8 cellular contexts compared by ENCODE assay signal in the genomic region with DNA sequence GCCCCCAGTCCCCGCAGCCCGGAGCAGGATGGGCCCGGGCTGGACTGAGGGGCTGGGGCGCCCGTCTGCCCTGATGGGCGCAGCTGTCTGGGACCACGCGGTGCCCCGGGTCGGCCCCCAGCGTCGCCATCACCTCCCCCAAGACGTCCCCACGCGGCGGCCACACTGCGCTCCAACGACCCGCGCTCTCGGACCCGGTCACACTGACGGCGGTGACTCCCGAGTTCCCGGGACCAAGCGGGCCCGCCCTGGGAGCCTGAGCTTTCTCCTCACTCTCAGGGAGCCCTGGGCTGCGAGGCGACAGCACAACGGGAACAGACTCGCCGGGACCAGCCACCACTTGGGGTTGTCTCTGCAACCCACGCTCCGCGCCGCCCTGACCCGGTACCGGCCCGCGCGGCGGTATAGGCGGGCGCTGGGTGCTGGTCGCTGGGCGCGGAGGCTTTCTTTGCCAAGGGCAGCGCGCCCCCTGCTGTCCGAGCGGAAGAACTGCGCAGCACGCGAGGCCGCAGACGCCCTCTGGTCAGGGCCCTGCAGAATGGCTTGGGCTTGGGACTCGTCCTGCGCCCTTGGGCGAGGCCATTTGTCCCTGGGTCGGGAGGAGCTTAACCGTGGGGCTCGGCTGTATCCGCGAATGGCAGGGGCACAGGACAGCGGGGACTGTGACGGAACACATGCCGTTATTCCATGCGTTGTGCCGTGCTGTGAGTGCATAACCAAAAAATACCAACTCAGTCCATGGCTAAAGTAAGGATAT. TPM values are rescaled to one million over a fixed set of nuclear protein-coding genes. Genes with fewer than 3 reads are reported as not detected.
DNase-seq lines count a peak whose midpoint lies in the region; FAIRE-seq and TF ChIP-seq lines count a peak whose summit lies in the region.

No MANE protein-coding gene starts in this region.

- TF ChIP-seq CTCF in GM10248 (IDR thresholded peaks at IDR 0.05; ENCODE audit: control extremely low read depth, extremely low read depth, low read depth, missing control alignments) = peak; percentile 99
- peak; percentile 51 for TF ChIP-seq CTCF in astrocyte (IDR thresholded peaks at IDR 0.05; ENCODE audit: insufficient read depth, low read depth, low read length)

- DNase-seq in GM10248 (ENCODE audit: extremely low spot score) (peak; percentile 86), HCEC 1CT (peak; percentile 74), NAMALWA (ENCODE audit: low spot score) (peak; percentile 73), T-helper 22 cell (ENCODE audit: low read depth) (peak; percentile 34), astrocyte (ENCODE audit: low read depth) (peak; percentile 40), hepatic stellate cell (ENCODE audit: low spot score) (peak; percentile 77), urothelium cell line (ENCODE audit: low spot score) (peak; percentile 94)

- H3K4me1 ChIP-seq in astrocyte (ENCODE audit: insufficient read depth, low read length) = peaks cover 9% of the 10 kb centered on the region
- no peaks in the 10 kb centered on the region for H3K4me1 ChIP-seq in rectal smooth muscle tissue (ENCODE audit: control insufficient read depth, insufficient read depth, low read length)

- H3K4me3 ChIP-seq in astrocyte (ENCODE audit: insufficient read depth, low read depth, low read length) (peak overlapping the region; percentile 63), rectal smooth muscle tissue (ENCODE audit: low read length) (peak overlapping the region; percentile 71)

- peaks cover 24% of the 10 kb centered on the region for H3K27me3 Mint-ChIP-seq in astrocyte (ENCODE audit: low read depth, unreplicated experiment)

- peak overlapping the region; percentile 54 for H3K4me3 Mint-ChIP-seq in astrocyte (ENCODE audit: unreplicated experiment)

- POLR2A ChIA-PET in GM10248 (lab: Yijun Ruan, JAX) = no interaction called here

- no peak overlapping the region for H3K27ac Mint-ChIP-seq in astrocyte (ENCODE audit: unreplicated experiment)

- peak overlapping the region; percentile 97 for H3K4me2 ChIP-seq in astrocyte (ENCODE audit: low read length)

- H4K20me1 ChIP-seq in astrocyte (ENCODE audit: insufficient read depth, low read length) = no peaks in the 10 kb centered on the region

- FAIRE-seq in astrocyte (lab: Jason Lieb, UNC) (no peak), urothelium cell line (lab: Jason Lieb, UNC) (peak; percentile 95)

- H3K27me3 ChIP-seq in astrocyte (ENCODE audit: insufficient read depth, low read length) (no peaks in the 10 kb centered on the region), rectal smooth muscle tissue (ENCODE audit: control insufficient read depth, insufficient read depth, low read length) (no peaks in the 10 kb centered on the region)

- H3K79me2 ChIP-seq in astrocyte (ENCODE audit: insufficient read depth, low read length) = no peaks in the 10 kb centered on the region

- peak overlapping the region; percentile 94 for H2AFZ ChIP-seq in astrocyte (ENCODE audit: low read depth, low read length)

- CTCF ChIA-PET in GM10248 (lab: Yijun Ruan, JAX) = interaction anchor here (0.6 to 6.6 kb wide), 26 partner anchors 9 to 728 kb away, joined by 3 to 91 read pairs (median 4); no protein-coding TSS in a partner anchor

- H3K4me1 Mint-ChIP-seq in astrocyte (ENCODE audit: low read depth, unreplicated experiment) = peaks cover 13% of the 10 kb centered on the region

- peak overlapping the region; percentile 80 for H3K9ac ChIP-seq in astrocyte (ENCODE audit: low read length)
- H3K9ac ChIP-seq in rectal smooth muscle tissue (ENCODE audit: low read length) = no peak overlapping the region

- H3K9me3 ChIP-seq in astrocyte (ENCODE audit: insufficient read depth, low read depth, low read length) = no peaks in the 10 kb centered on the region

- H3K27ac ChIP-seq in astrocyte (ENCODE audit: low read depth, low read length) (no peak overlapping the region), rectal smooth muscle tissue (ENCODE audit: low read depth, low read length) (no peak overlapping the region)

- H3K9me3 Mint-ChIP-seq in astrocyte (ENCODE audit: unreplicated experiment) = no peaks in the 10 kb centered on the region

- no peaks in the 10 kb centered on the region for H3K36me3 Mint-ChIP-seq in astrocyte (ENCODE audit: low read depth, unreplicated experiment)

- H3K36me3 ChIP-seq in astrocyte (ENCODE audit: insufficient read depth, low read length) (no peaks in the 10 kb centered on the region), rectal smooth muscle tissue (ENCODE audit: control insufficient read depth, insufficient read depth, low read length) (no peaks in the 10 kb centered on the region)

RNA-seq across cellular contexts. Expression of gene ANKRD62, which starts 54.8 kb away (rescaled TPM):
- not detected in 2 replicates for total RNA-seq in astrocyte

RNA-seq across cellular contexts. Expression of gene IMPA2, which starts 57.5 kb away (rescaled TPM):
- 4.1 and 4.8 TPM in 2 replicates for total RNA-seq in astrocyte

Comparison
In these comparisons a context has a peak if more than half of its experiments do, and no peak if none do; other contexts are left out.
1. DNase-seq: peak in every context shown above with its lines; median percentile 94 in urothelium cell line; 86 in GM10248; 77 in hepatic stellate cell; 74 in HCEC 1CT; 73 in NAMALWA; 40 in astrocyte; 34 in T-helper 22 cell.